ENCODE assay signal across 8 cellular contexts in genomic region chr6:16700202-16700997, GRCh38.
DNase-seq lines count a peak whose midpoint lies in the region; ATAC-seq, FAIRE-seq and TF ChIP-seq lines count a peak whose summit lies in the region.

No MANE protein-coding gene starts in this region.

- peaks cover 51% of the 10 kb centered on the region for H3K4me1 ChIP-seq in osteoblast (ENCODE audit: insufficient read depth, low read length)

- intact Hi-C loops in CD4-positive, alpha-beta T cell (cut with DNase I, micrococcal nuclease), result no loop called here

- H3K4me3 ChIP-seq in epithelial cell of proximal tubule (ENCODE audit: low read depth, low read length) (peak overlapping the region; percentile 47), osteoblast (ENCODE audit: insufficient read depth, low read length) (peak overlapping the region; percentile 65)

- H4K20me1 ChIP-seq in osteoblast (ENCODE audit: insufficient read depth, low read length), result peaks cover 3% of the 10 kb centered on the region

- H3K36me3 Mint-ChIP-seq in CD4-positive, alpha-beta T cell (ENCODE audit: low read depth), result no peaks in the 10 kb centered on the region

- TF ChIP-seq CTCF in CD4-positive, alpha-beta T cell (IDR thresholded peaks at IDR 0.05), result no peak
- TF ChIP-seq CTCF in epithelial cell of proximal tubule (conservative IDR thresholded peaks at IDR 0.05; ENCODE audit: low read depth, low read length), result no peak
- TF ChIP-seq CTCF in osteoblast (IDR thresholded peaks at IDR 0.05; ENCODE audit: extremely low read depth, low read depth, low read length), result no peak

- H3K27me3 ChIP-seq in CD4-positive, alpha-beta T cell (ENCODE audit: control insufficient read depth, insufficient read depth, low read length), result no peaks in the 10 kb centered on the region
- H3K27me3 ChIP-seq in osteoblast (ENCODE audit: insufficient read depth, low read length), result no peaks in the 10 kb centered on the region

- H3K36me3 ChIP-seq in osteoblast (ENCODE audit: insufficient read depth, low read length), result no peaks in the 10 kb centered on the region

- no peaks in the 10 kb centered on the region for H3K9me3 Mint-ChIP-seq in CD4-positive, alpha-beta T cell

- peaks cover 68% of the 10 kb centered on the region for H3K4me1 Mint-ChIP-seq in CD4-positive, alpha-beta T cell (ENCODE audit: low read depth)

- peak overlapping the region; percentile 68 for H3K27ac Mint-ChIP-seq in CD4-positive, alpha-beta T cell

- H3K27ac ChIP-seq in CD4-positive, alpha-beta T cell (ENCODE audit: low read depth, low read length), result peak overlapping the region; percentile 2
- peak overlapping the region; percentile 72 for H3K27ac ChIP-seq in osteoblast (ENCODE audit: low read depth, low read length)

- peak; percentile 48 for ATAC-seq in CD4-positive, alpha-beta T cell (ENCODE audit: poor library complexity)

- peak in 5 of 10 experiments; percentile 14 to 27 (median 23) for DNase-seq in CD4-positive, alpha-beta T cell
- DNase-seq in T-helper 2 cell (peak in 4 of 5 experiments; percentile 25 to 65 (median 44)), epithelial cell of proximal tubule (ENCODE audit: low read depth) (no peak), osteoblast (ENCODE audit: insufficient read length, low spot score, missing footprints) (no peak), NCI-H1105 (lab: John Stamatoyannopoulos, UW) (no peak), RCC 7860 (ENCODE audit: low spot score) (no peak), foreskin melanocyte (no peak), A172 (ENCODE audit: low spot score) (no peak)

- H3K79me2 ChIP-seq in osteoblast (ENCODE audit: insufficient read depth, low read length), result peaks cover 63% of the 10 kb centered on the region

- no peaks in the 10 kb centered on the region for H3K27me3 Mint-ChIP-seq in CD4-positive, alpha-beta T cell

- H2AFZ ChIP-seq in osteoblast (ENCODE audit: low read length), result peak overlapping the region; percentile 78

- no peaks in the 10 kb centered on the region for H3K9me3 ChIP-seq in CD4-positive, alpha-beta T cell (ENCODE audit: control insufficient read depth, low read length)
- H3K9me3 ChIP-seq in osteoblast (ENCODE audit: low read depth, low read length), result no peaks in the 10 kb centered on the region

- H3K4me2 ChIP-seq in osteoblast (ENCODE audit: insufficient read depth, low read length), result peak overlapping the region; percentile 85

- CTCF ChIA-PET in CD4-positive, alpha-beta T cell (lab: Charles Lee), result interaction anchor here (1.2 to 2.5 kb wide), 3 partner anchors 61 to 369 kb away, joined by 3 to 10 read pairs (median 3); partner anchors contain the start of gene ATXN1

- peak overlapping the region; percentile 85 for H3K4me3 Mint-ChIP-seq in CD4-positive, alpha-beta T cell

- FAIRE-seq in RCC 7860 (lab: Jason Lieb, UNC), result no peak

- POLR2A ChIA-PET in CD4-positive, alpha-beta T cell (lab: Charles Lee), result interaction anchor here (0.7 to 3.3 kb wide), 10 partner anchors 10 to 81 kb away, joined by 3 to 20 read pairs (median 5); partner anchors contain the start of gene ATXN1

Comparison
In these comparisons a context has a peak if more than half of its experiments do, and no peak if none do; other contexts are left out.
1. DNase-seq: peak in T-helper 2 cell (4 of 5); none in epithelial cell of proximal tubule (single experiment), osteoblast (single experiment), NCI-H1105 (single experiment), RCC 7860 (single experiment), foreskin melanocyte (single experiment) and A172 (single experiment).